In the genomic region with DNA sequence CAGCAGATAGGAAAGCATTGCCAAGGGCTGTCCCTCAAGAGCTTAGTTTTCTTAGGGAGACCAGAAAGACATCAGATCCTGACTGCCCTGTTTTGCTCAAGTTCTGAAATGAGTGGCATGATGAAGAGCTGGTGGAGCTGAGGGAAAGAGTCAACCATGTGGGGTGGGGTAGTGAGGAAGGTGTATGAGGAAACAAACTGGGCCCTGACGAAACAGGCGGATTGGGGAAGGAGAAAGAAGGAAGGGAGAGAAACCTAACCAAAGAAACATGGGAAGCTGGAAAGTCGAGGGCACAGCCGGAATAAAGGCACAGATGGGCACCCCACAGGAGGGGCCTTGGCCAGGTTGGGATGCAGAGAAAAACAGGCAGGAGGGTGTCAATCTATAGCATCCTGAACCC, we compare ENCODE assay signal across 1 cellular context.
TF ChIP-seq lines count a peak whose summit lies in the region.

No MANE protein-coding gene starts in this region.

TF ChIP-seq in GM12878, 131 proteins besides CTCF, POLR2A, EP300 and RAD21:
- TF ChIP-seq SMARCA5 (IDR thresholded peaks at IDR 0.05) (no peak), KLF5 (IDR thresholded peaks at IDR 0.05; ENCODE audit: partially characterized antibody) (no peak), YY1 (IDR thresholded peaks at IDR 0.05; ENCODE audit: low read depth, low read length) (no peak), MYC (IDR thresholded peaks at IDR 0.05; ENCODE audit: insufficient read depth, insufficient read length, insufficient replicate concordance, low read length, severe bottlenecking) (no peak)
- TF ChIP-seq, protein P1, sequence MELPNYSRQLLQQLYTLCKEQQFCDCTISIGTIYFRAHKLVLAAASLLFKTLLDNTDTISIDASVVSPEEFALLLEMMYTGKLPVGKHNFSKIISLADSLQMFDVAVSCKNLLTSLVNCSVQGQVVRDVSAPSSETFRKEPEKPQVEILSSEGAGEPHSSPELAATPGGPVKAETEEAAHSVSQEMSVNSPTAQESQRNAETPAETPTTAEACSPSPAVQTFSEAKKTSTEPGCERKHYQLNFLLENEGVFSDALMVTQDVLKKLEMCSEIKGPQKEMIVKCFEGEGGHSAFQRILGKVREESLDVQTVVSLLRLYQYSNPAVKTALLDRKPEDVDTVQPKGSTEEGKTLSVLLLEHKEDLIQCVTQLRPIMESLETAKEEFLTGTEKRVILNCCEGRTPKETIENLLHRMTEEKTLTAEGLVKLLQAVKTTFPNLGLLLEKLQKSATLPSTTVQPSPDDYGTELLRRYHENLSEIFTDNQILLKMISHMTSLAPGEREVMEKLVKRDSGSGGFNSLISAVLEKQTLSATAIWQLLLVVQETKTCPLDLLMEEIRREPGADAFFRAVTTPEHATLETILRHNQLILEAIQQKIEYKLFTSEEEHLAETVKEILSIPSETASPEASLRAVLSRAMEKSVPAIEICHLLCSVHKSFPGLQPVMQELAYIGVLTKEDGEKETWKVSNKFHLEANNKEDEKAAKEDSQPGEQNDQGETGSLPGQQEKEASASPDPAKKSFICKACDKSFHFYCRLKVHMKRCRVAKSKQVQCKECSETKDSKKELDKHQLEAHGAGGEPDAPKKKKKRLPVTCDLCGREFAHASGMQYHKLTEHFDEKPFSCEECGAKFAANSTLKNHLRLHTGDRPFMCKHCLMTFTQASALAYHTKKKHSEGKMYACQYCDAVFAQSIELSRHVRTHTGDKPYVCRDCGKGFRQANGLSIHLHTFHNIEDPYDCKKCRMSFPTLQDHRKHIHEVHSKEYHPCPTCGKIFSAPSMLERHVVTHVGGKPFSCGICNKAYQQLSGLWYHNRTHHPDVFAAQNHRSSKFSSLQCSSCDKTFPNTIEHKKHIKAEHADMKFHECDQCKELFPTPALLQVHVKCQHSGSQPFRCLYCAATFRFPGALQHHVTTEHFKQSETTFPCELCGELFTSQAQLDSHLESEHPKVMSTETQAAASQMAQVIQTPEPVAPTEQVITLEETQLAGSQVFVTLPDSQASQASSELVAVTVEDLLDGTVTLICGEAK (IDR thresholded peaks at IDR 0.05; ENCODE audit: borderline replicate concordance), result no peak
